In genomic region chr4:161010227-161010626, GRCh38 we compare ENCODE assay signal across 24 cellular contexts.
DNase-seq lines count a peak whose midpoint lies in the region; ATAC-seq, FAIRE-seq and TF ChIP-seq lines count a peak whose summit lies in the region.
"Had no signal": no experiment of that assay in that cellular context is flagged by ENCODE, and none has a peak within 500 bp of the region (broad histone marks: within the 10 kb centered on the region; RNA-seq: fewer than 3 reads in every experiment).

No MANE protein-coding gene starts in this region.

- TF ChIP-seq CTCF in D721Med (IDR thresholded peaks at IDR 0.05; ENCODE audit: insufficient read depth, missing control alignments) (no peak), WERI-Rb-1 (IDR thresholded peaks at IDR 0.05; ENCODE audit: low read depth, low read length) (no peak), retinal pigment epithelial cell (conservative IDR thresholded peaks at IDR 0.05; ENCODE audit: low read depth, low read length) (no peak), pancreas (IDR thresholded peaks at IDR 0.05) (no peak), left ventricle myocardium inferior (IDR thresholded peaks at IDR 0.05; ENCODE audit: borderline replicate concordance) (no peak)

- no peaks in the 10 kb centered on the region for H3K4me1 ChIP-seq in pancreas
- no peaks in the 10 kb centered on the region for H3K4me1 ChIP-seq in left ventricle myocardium inferior
- H3K4me1 ChIP-seq: A549; BLaER1 treated with 17β-estradiol and CSF1 and Interleukin-3, amounts not matched to agents 10 nM and 100 nM had no signal

- WGBS in pancreas, 2 donors, result 86 to 95% methylated on average over 2 of the region's 2 CpGs

- intact Hi-C loops in sciatic nerve (cut with DNase I) (no loop called here), pancreas (cut with DNase I) (no loop called here), left ventricle myocardium inferior (cut with micrococcal nuclease) (no loop called here)

- H3K4me3 ChIP-seq in WERI-Rb-1 (ENCODE audit: low read depth, low read length), result no peak overlapping the region
- no peak overlapping the region for H3K4me3 ChIP-seq in retinal pigment epithelial cell (ENCODE audit: low read length)
- no peak overlapping the region for H3K4me3 ChIP-seq in pancreas
- no peak overlapping the region for H3K4me3 ChIP-seq in left ventricle myocardium inferior
- H3K4me3 ChIP-seq: A549; BLaER1 treated with 17β-estradiol and CSF1 and Interleukin-3, amounts not matched to agents 10 nM and 100 nM; GM12878 had no signal

- DNase-seq in D721Med (ENCODE audit: insufficient read length, low spot score), result peak; percentile 19
- peak; percentile 76 for DNase-seq in NCI-H82 treated with DMSO at 0.1 percent for 48 hours (lab: John Stamatoyannopoulos, UW; ENCODE audit: unreplicated experiment)
- DNase-seq in WERI-Rb-1, result peak; percentile 33
- DNase-seq in retinal pigment epithelial cell (ENCODE audit: low read depth), result peak; percentile 27
- DNase-seq in sciatic nerve (ENCODE audit: low spot score), result no peak
- DNase-seq in pancreas, result no peak
- no peak for DNase-seq in left ventricle myocardium inferior
- DNase-seq: 8988T; ACHN; AML-193; BE2C; Calu3; CD4-positive, alpha-beta T cell; COR-L47; DMS 273 treated with DMSO at 0.1 percent for 48 hours; DMS79; EL; GDM1; H7; HCEC 1CT had no signal

- H3K9me3 ChIP-seq in WERI-Rb-1 (ENCODE audit: severe bottlenecking) (no peaks in the 10 kb centered on the region), pancreas (no peaks in the 10 kb centered on the region), left ventricle myocardium inferior (replicated peaks) (no peaks in the 10 kb centered on the region)
- H3K9me3 ChIP-seq: A549; BE2C; BLaER1 treated with 17β-estradiol and CSF1 and Interleukin-3, amounts not matched to agents 10 nM and 100 nM had no signal

- H3K27me3 ChIP-seq in WERI-Rb-1 (ENCODE audit: insufficient read depth, low read depth, severe bottlenecking) (no peaks in the 10 kb centered on the region), pancreas (no peaks in the 10 kb centered on the region), left ventricle myocardium inferior (ENCODE audit: low read depth) (no peaks in the 10 kb centered on the region)
- H3K27me3 ChIP-seq: BE2C; BLaER1 treated with 17β-estradiol and CSF1 and Interleukin-3, amounts not matched to agents 10 nM and 100 nM had no signal

- peak; percentile 88 for FAIRE-seq in D721Med (lab: Jason Lieb, UNC)
- no peak for FAIRE-seq in pancreas (lab: Jason Lieb, UNC)
- FAIRE-seq: A549, GM12878, H1 had no signal

- H3K36me3 ChIP-seq in WERI-Rb-1 (no peaks in the 10 kb centered on the region), pancreas (no peaks in the 10 kb centered on the region), left ventricle myocardium inferior (no peaks in the 10 kb centered on the region)
- H3K36me3 ChIP-seq: BE2C; BLaER1 treated with 17β-estradiol and CSF1 and Interleukin-3, amounts not matched to agents 10 nM and 100 nM had no signal

- H3K27ac ChIP-seq in WERI-Rb-1 (no peak overlapping the region), pancreas (no peak overlapping the region), left ventricle myocardium inferior (replicated peaks) (no peak overlapping the region)
- H3K27ac ChIP-seq: A549; BLaER1 treated with 17β-estradiol and CSF1 and Interleukin-3, amounts not matched to agents 10 nM and 100 nM had no signal

- ATAC-seq in sciatic nerve (no peak), pancreas (no peak)
- ATAC-seq: A549, GM12878 had no signal

Comparison
In these comparisons a context has a peak if more than half of its experiments do, and no peak if none do; other contexts are left out.
1. DNase-seq: peak in D721Med (single experiment), NCI-H82 treated with DMSO at 0.1 percent for 48 hours (single experiment), WERI-Rb-1 (single experiment) and retinal pigment epithelial cell (single experiment); none in sciatic nerve (single experiment), pancreas (0 of 6) and left ventricle myocardium inferior (single experiment).